29 cellular contexts compared by ENCODE assay signal in the genomic region with DNA sequence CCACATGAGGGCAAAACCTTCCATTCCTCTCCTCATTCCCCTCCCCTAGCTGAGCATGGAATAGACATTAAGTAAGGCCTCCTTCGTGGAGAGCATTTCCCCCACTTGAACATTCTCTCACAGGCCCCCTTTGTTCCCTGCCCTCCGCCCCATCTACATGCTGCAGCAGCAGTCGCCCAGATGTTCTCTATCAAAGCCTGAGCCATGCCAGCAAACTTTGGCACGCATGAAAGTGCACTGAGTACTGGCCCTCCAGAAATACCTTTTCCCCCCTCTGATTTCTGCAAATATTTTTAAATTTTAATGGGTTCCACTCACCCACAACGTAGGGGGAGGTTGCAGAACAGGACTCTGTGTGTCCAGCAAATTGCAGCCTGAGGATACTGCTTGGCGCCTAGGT.
"Had no signal": no experiment of that assay in that cellular context is flagged by ENCODE, and none has a peak within 500 bp of the region (broad histone marks: within the 10 kb centered on the region; RNA-seq: fewer than 3 reads in every experiment).

No MANE protein-coding gene starts in this region.

- H3K4me1 Mint-ChIP-seq: activated CD4-positive, alpha-beta T cell treated with anti-CD3 and anti-CD28 coated beads, Interleukin-2, amount 10 ng/mL, durations not matched to agents 7 days and 5 days; brain; T-cell had no signal

- H3K27me3 ChIP-seq: ascending aorta, breast epithelium, cardiac muscle cell, colonic mucosa had no signal

- H3K36me3 Mint-ChIP-seq: activated naive CD4-positive, alpha-beta T cell treated with anti-CD3 and anti-CD28 coated beads, Interleukin-2, amount 10 ng/mL, durations not matched to agents 7 days and 5 days; activated naive CD4-positive, alpha-beta T cell treated with anti-CD3 and anti-CD28 coated beads, Interleukin-2, amount 50 U/mL, for 72 hours; activated naive CD8-positive, alpha-beta T cell treated with anti-CD3 and anti-CD28 coated beads, Interleukin-2, amount 10 ng/mL, durations not matched to agents 7 days and 5 days; brain; T-cell; WTC11 had no signal

- H3K27ac Mint-ChIP-seq: activated CD4-positive, alpha-beta memory T cell treated with anti-CD3 and anti-CD28 coated beads, Interleukin-2, amount 10 ng/mL, durations not matched to agents 7 days and 5 days; activated CD4-positive, alpha-beta T cell treated with anti-CD3 and anti-CD28 coated beads, Interleukin-2, amount 10 ng/mL, durations not matched to agents 7 days and 5 days; activated naive CD4-positive, alpha-beta T cell treated with anti-CD3 and anti-CD28 coated beads, Interleukin-2, amount 10 ng/mL, durations not matched to agents 7 days and 5 days; activated naive CD4-positive, alpha-beta T cell treated with anti-CD3 and anti-CD28 coated beads, Interleukin-2, amount 50 U/mL, for 72 hours; activated naive CD8-positive, alpha-beta T cell treated with anti-CD3 and anti-CD28 coated beads, Interleukin-2, amount 10 ng/mL, durations not matched to agents 7 days and 5 days; activated T-cell treated with anti-CD3 and anti-CD28 coated beads, Interleukin-2, amount 50 U/mL, for 24 hours; activated T-cell treated with anti-CD3 and anti-CD28 coated beads, Interleukin-2, amount 50 U/mL, for 72 hours; brain; T-cell; T-helper 1 cell treated with Interleukin-12 subunit alpha and Interleukin-12 subunit beta and Interleukin-4 antibody, amounts not matched to agents 30 μg/mL and 1 μg/mL, for 36 hours; WTC11 had no signal

- H3K27ac ChIP-seq: ascending aorta, breast epithelium, cardiac muscle cell, colonic mucosa, VCaP had no signal

- ATAC-seq: activated naive CD4-positive, alpha-beta T cell treated with anti-CD3 and anti-CD28 coated beads, Interleukin-2, amount 50 U/mL, for 72 hours; activated T-cell treated with anti-CD3 and anti-CD28 coated beads, Interleukin-2, amount 50 U/mL, for 72 hours; esophagus mucosa; T-cell; WTC11 had no signal

- DNase-seq: activated CD4-positive, alpha-beta memory T cell treated with anti-CD3 and anti-CD28 coated beads, Interleukin-2, amount 10 ng/mL, durations not matched to agents 7 days and 5 days; activated CD4-positive, alpha-beta T cell treated with anti-CD3 and anti-CD28 coated beads for 1 hour; activated CD4-positive, alpha-beta T cell treated with anti-CD3 and anti-CD28 coated beads for 4 hours; activated CD4-positive, alpha-beta T cell treated with anti-CD3 and anti-CD28 coated beads, Interleukin-2, amount 10 ng/mL, durations not matched to agents 7 days and 5 days; activated CD4-positive, alpha-beta T cell treated with anti-CD3 and anti-CD28 coated beads, Interleukin-2, amount 50 U/mL, for 4 hours; activated CD8-positive, alpha-beta memory T cell treated with anti-CD3 and anti-CD28 coated beads, Interleukin-2, amount 50 U/mL, for 48 hours; activated gamma-delta T cell; activated naive CD4-positive, alpha-beta T cell; activated naive CD4-positive, alpha-beta T cell treated with anti-CD3 and anti-CD28 coated beads, Interleukin-2, amount 10 ng/mL, durations not matched to agents 7 days and 5 days; activated naive CD8-positive, alpha-beta T cell treated with anti-CD3 and anti-CD28 coated beads, Interleukin-2, amount 10 ng/mL, durations not matched to agents 7 days and 5 days; activated T-cell treated with anti-CD3 and anti-CD28 coated beads for 4 hours; activated T-cell treated with anti-CD3 and anti-CD28 coated beads, Interleukin-2, amount 50 U/mL, for 24 hours; activated T-cell treated with anti-CD3 and anti-CD28 coated beads, Interleukin-2, amount 50 U/mL, for 72 hours; central memory CD4-positive, alpha-beta T cell; cerebellar nuclear complex; colonic mucosa; effector CD8-positive, alpha-beta T cell; head of caudate nucleus; T-cell; T1000 had no signal

- H3K4me1 ChIP-seq: ascending aorta, breast epithelium, colonic mucosa had no signal

- H3K4me3 Mint-ChIP-seq: activated CD4-positive, alpha-beta memory T cell treated with anti-CD3 and anti-CD28 coated beads, Interleukin-2, amount 10 ng/mL, durations not matched to agents 7 days and 5 days; activated CD4-positive, alpha-beta T cell treated with anti-CD3 and anti-CD28 coated beads, Interleukin-2, amount 10 ng/mL, durations not matched to agents 7 days and 5 days; activated naive CD4-positive, alpha-beta T cell treated with anti-CD3 and anti-CD28 coated beads, Interleukin-2, amount 10 ng/mL, durations not matched to agents 7 days and 5 days; activated naive CD8-positive, alpha-beta T cell treated with anti-CD3 and anti-CD28 coated beads, Interleukin-2, amount 10 ng/mL, durations not matched to agents 7 days and 5 days; activated T-cell treated with anti-CD3 and anti-CD28 coated beads, Interleukin-2, amount 50 U/mL, for 24 hours; activated T-cell treated with anti-CD3 and anti-CD28 coated beads, Interleukin-2, amount 50 U/mL, for 72 hours; brain; T-cell; T-helper 1 cell treated with Interleukin-12 subunit alpha and Interleukin-12 subunit beta and Interleukin-4 antibody, amounts not matched to agents 30 μg/mL and 1 μg/mL, for 36 hours; WTC11 had no signal

- H3K4me3 ChIP-seq: ascending aorta, breast epithelium, cardiac muscle cell, colonic mucosa had no signal

- H3K9me3 ChIP-seq: ascending aorta, breast epithelium, colonic mucosa had no signal

- H3K9me3 Mint-ChIP-seq: activated CD4-positive, alpha-beta memory T cell treated with anti-CD3 and anti-CD28 coated beads, Interleukin-2, amount 10 ng/mL, durations not matched to agents 7 days and 5 days; activated CD4-positive, alpha-beta T cell treated with anti-CD3 and anti-CD28 coated beads, Interleukin-2, amount 10 ng/mL, durations not matched to agents 7 days and 5 days; activated naive CD4-positive, alpha-beta T cell treated with anti-CD3 and anti-CD28 coated beads, Interleukin-2, amount 10 ng/mL, durations not matched to agents 7 days and 5 days; activated naive CD4-positive, alpha-beta T cell treated with anti-CD3 and anti-CD28 coated beads, Interleukin-2, amount 50 U/mL, for 72 hours; activated naive CD8-positive, alpha-beta T cell treated with anti-CD3 and anti-CD28 coated beads, Interleukin-2, amount 10 ng/mL, durations not matched to agents 7 days and 5 days; activated T-cell treated with anti-CD3 and anti-CD28 coated beads, Interleukin-2, amount 50 U/mL, for 24 hours; activated T-cell treated with anti-CD3 and anti-CD28 coated beads, Interleukin-2, amount 50 U/mL, for 72 hours; T-cell; T-helper 1 cell treated with Interleukin-12 subunit alpha and Interleukin-12 subunit beta and Interleukin-4 antibody, amounts not matched to agents 30 μg/mL and 1 μg/mL, for 36 hours had no signal

- H3K36me3 ChIP-seq: ascending aorta, breast epithelium, cardiac muscle cell, colonic mucosa had no signal
